ENCODE assay signal across 18 cellular contexts in genomic region chr9:85173967-85174366, GRCh38.
"Had no signal": no experiment of that assay in that cellular context is flagged by ENCODE, and none has a peak within 500 bp of the region (broad histone marks: within the 10 kb centered on the region; RNA-seq: fewer than 3 reads in every experiment).

No MANE protein-coding gene starts in this region.

- ATAC-seq: K562 had no signal

- H3K9ac ChIP-seq: KMS-11 had no signal

- H3K4me3 ChIP-seq: K562 had no signal

- DNase-seq: Kasumi-1, NCI-H1092, NCI-H1105 treated with DMSO at 0.1 percent for 48 hours, NCI-H1417 treated with DMSO at 0.1 percent for 48 hours, NCI-H146, NCI-H1694 treated with DMSO at 0.1 percent for 48 hours, NCI-H1930, NCI-H2081, NCI-H2107, NCI-H2227 treated with DMSO at 0.1 percent for 48 hours, NCI-H526, RPMI8226, SHP77 had no signal

- FAIRE-seq: HTR-8/SVneo, K562, RCC 7860 had no signal

- H3K27ac ChIP-seq: HL-60, KMS-11 had no signal

- H3K4me2 ChIP-seq: KMS-11 had no signal
